1 cellular context compared by ENCODE assay signal in genomic region chr2:232325324-232326273, GRCh38.
TF ChIP-seq lines count a peak whose summit lies in the region.

No MANE protein-coding gene starts in this region.

TF ChIP-seq in K562, 482 proteins besides CTCF, POLR2A, EP300 and RAD21:
- TF ChIP-seq, protein P1, sequence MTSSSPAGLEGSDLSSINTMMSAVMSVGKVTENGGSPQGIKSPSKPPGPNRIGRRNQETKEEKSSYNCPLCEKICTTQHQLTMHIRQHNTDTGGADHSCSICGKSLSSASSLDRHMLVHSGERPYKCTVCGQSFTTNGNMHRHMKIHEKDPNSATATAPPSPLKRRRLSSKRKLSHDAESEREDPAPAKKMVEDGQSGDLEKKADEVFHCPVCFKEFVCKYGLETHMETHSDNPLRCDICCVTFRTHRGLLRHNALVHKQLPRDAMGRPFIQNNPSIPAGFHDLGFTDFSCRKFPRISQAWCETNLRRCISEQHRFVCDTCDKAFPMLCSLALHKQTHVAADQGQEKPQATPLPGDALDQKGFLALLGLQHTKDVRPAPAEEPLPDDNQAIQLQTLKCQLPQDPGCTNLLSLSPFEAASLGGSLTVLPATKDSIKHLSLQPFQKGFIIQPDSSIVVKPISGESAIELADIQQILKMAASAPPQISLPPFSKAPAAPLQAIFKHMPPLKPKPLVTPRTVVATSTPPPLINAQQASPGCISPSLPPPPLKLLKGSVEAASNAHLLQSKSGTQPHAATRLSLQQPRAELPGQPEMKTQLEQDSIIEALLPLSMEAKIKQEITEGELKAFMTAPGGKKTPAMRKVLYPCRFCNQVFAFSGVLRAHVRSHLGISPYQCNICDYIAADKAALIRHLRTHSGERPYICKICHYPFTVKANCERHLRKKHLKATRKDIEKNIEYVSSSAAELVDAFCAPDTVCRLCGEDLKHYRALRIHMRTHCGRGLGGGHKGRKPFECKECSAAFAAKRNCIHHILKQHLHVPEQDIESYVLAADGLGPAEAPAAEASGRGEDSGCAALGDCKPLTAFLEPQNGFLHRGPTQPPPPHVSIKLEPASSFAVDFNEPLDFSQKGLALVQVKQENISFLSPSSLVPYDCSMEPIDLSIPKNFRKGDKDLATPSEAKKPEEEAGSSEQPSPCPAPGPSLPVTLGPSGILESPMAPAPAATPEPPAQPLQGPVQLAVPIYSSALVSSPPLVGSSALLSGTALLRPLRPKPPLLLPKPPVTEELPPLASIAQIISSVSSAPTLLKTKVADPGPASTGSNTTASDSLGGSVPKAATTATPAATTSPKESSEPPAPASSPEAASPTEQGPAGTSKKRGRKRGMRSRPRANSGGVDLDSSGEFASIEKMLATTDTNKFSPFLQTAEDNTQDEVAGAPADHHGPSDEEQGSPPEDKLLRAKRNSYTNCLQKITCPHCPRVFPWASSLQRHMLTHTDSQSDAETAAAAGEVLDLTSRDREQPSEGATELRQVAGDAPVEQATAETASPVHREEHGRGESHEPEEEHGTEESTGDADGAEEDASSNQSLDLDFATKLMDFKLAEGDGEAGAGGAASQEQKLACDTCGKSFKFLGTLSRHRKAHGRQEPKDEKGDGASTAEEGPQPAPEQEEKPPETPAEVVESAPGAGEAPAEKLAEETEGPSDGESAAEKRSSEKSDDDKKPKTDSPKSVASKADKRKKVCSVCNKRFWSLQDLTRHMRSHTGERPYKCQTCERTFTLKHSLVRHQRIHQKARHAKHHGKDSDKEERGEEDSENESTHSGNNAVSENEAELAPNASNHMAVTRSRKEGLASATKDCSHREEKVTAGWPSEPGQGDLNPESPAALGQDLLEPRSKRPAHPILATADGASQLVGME (CRISPR knock-in tag; IDR thresholded peaks at IDR 0.05), result no peak
- TF ChIP-seq MAZ (CRISPR knock-in tag; conservative IDR thresholded peaks at IDR 0.05 in 1 of 2, IDR thresholded peaks at IDR 0.05 in 1 of 2) (peak in 1 of 2 experiments; percentile 32; a peak in 1 of 4 replicates), TCF7L2 (IDR thresholded peaks at IDR 0.05; ENCODE audit: low read depth, low read length) (no peak), PYGO2 (tag; IDR thresholded peaks at IDR 0.05) (no peak), PPARD (CRISPR knock-in tag; IDR thresholded peaks at IDR 0.05) (no peak), KHSRP (IDR thresholded peaks at IDR 0.05) (no peak)
- TF ChIP-seq, protein P2, sequence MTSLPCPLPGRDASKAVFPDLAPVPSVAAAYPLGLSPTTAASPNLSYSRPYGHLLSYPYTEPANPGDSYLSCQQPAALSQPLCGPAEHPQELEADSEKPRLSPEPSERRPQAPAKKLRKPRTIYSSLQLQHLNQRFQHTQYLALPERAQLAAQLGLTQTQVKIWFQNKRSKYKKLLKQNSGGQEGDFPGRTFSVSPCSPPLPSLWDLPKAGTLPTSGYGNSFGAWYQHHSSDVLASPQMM (CRISPR knock-in tag; IDR thresholded peaks at IDR 0.05), result no peak
TF ChIP-seq in K562: peak in this region for 1.
